Comparison of ENCODE assay signal across 3 cellular contexts in genomic region chr2:176597916-176598315, GRCh38.
"Had no signal": no experiment of that assay in that cellular context is flagged by ENCODE, and none has a peak within 500 bp of the region (broad histone marks: within the 10 kb centered on the region; RNA-seq: fewer than 3 reads in every experiment).

No MANE protein-coding gene starts in this region.

- H3K4me3 ChIP-seq: GM12878 had no signal

- ATAC-seq: GM12878 had no signal

- DNase-seq: GDM1, GF-D8 had no signal
